In the genomic region with DNA sequence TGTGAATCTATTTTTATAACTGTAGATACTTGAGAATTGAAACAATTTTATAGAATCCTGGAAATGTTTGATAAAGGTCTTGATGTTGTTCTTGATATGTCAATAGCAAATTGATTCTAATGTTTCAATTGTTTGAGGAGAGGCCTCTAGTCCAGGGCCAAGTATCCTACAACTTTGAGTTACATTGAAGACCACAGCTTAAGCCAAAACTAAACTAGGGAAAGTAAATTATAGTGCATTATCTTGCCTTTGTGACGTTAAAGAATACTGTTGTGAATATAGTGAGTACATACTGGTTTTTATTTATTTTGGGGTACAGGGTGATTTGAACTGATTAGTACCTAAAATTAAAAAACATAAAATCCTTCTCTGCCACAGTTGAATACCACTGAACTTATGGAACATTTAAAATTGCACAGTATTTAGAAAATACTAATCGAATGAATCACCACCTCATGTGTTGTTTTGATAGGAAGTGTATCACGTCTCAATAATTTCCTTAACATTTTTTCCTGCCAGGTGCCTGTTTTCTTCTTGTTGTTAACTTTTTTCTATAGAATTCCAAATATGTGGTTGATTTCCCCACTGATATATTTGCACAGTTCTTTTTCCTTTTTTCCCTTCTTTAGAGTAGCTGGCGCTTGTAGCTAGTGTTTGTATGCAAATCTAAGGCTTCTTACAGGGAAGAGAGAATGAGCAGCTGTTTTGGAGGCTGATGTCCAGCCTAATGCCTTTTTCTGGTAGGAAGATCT, we compare ENCODE assay signal across 12 cellular contexts.
DNase-seq lines count a peak whose midpoint lies in the region; ATAC-seq, FAIRE-seq and TF ChIP-seq lines count a peak whose summit lies in the region.
"Had no signal": no experiment of that assay in that cellular context is flagged by ENCODE, and none has a peak within 500 bp of the region (broad histone marks: within the 10 kb centered on the region; RNA-seq: fewer than 3 reads in every experiment).

No MANE protein-coding gene starts in this region.

- no peak for TF ChIP-seq CTCF in HFF-Myc (IDR thresholded peaks at IDR 0.05; ENCODE audit: low read depth, low read length, missing control alignments)

- H3K4me3 ChIP-seq in HFF-Myc (replicated peaks; ENCODE audit: low read depth, low read length): no peak overlapping the region
- no peak overlapping the region for H3K4me3 ChIP-seq in skeletal muscle cell (ENCODE audit: low read depth, low read length)

- FAIRE-seq in GM19239 (lab: Jason Lieb, UNC): no peak

- ATAC-seq in HG02798 (IDR thresholded peaks at IDR 0.05; ENCODE audit: poor library complexity, unreplicated experiment) (no peak), GM21423 (IDR thresholded peaks at IDR 0.05; ENCODE audit: unreplicated experiment) (no peak)
- ATAC-seq: stimulated activated memory B cell treated with anti-CD40 and anti-IgM and Interleukin-4, amounts not matched to agents 10 μg/mL and 1 μg/mL and 100 μg/mL, for 72 hours had no signal

- DNase-seq in HFF-Myc (ENCODE audit: extremely low read depth, low read depth): peak; percentile 46
- DNase-seq in SW480 (ENCODE audit: low spot score): peak; percentile 21
- DNase-seq in fibroblast of gingiva (ENCODE audit: low read depth): peak; percentile 33
- DNase-seq in skeletal muscle cell (ENCODE audit: low read depth): peak; percentile 27
- no peak for DNase-seq in GM19239 (ENCODE audit: insufficient read length, low spot score)
- no peak for DNase-seq in NCI-H2171 treated with DMSO at 0.1 percent for 48 hours (lab: John Stamatoyannopoulos, UW)
- DNase-seq: anterior cingulate cortex; NK-92 treated with Interleukin-12 subunit alpha and Interleukin-12 subunit beta, amount 100 ng/mL, for 24 hours; T-helper 2 cell had no signal

Comparison
In these comparisons a context has a peak if more than half of its experiments do, and no peak if none do; other contexts are left out.
1. DNase-seq: peak in HFF-Myc (single experiment), SW480 (single experiment), fibroblast of gingiva (single experiment) and skeletal muscle cell (single experiment); none in GM19239 (single experiment) and NCI-H2171 treated with DMSO at 0.1 percent for 48 hours (single experiment).